Comparison of ENCODE assay signal across 31 cellular contexts in genomic region chr14:77483851-77484250, GRCh38. TPM values are rescaled to one million over a fixed set of nuclear protein-coding genes. Genes with fewer than 3 reads are reported as not detected.
"Had no signal": no experiment of that assay in that cellular context is flagged by ENCODE, and none has a peak within 500 bp of the region (broad histone marks: within the 10 kb centered on the region; RNA-seq: fewer than 3 reads in every experiment).

No MANE protein-coding gene starts in this region.

- H3K4me3 Mint-ChIP-seq: activated CD4-positive, alpha-beta memory T cell treated with anti-CD3 and anti-CD28 coated beads for 36 hours; activated CD4-positive, alpha-beta T cell treated with anti-CD3 and anti-CD28 coated beads for 36 hours; activated CD4-positive, alpha-beta T cell treated with anti-CD3 and anti-CD28 coated beads, Interleukin-2, amount 10 ng/mL, durations not matched to agents 24 days and 14 days; activated CD8-positive, alpha-beta memory T cell treated with anti-CD3 and anti-CD28 coated beads, Interleukin-2, amount 10 ng/mL, durations not matched to agents 7 days and 5 days; activated CD8-positive, alpha-beta T cell treated with anti-CD3 and anti-CD28 coated beads, Interleukin-2, amount 10 ng/mL, durations not matched to agents 7 days and 5 days; activated naive CD4-positive, alpha-beta T cell treated with anti-CD3 and anti-CD28 coated beads for 36 hours; activated naive CD4-positive, alpha-beta T cell treated with anti-CD3 and anti-CD28 coated beads, Interleukin-2, amount 50 U/mL, for 24 hours; activated naive CD8-positive, alpha-beta T cell treated with anti-CD3 and anti-CD28 coated beads for 36 hours; activated naive CD8-positive, alpha-beta T cell treated with anti-CD3 and anti-CD28 coated beads, Interleukin-2, amount 50 U/mL, for 24 hours; activated T-helper 1 cell treated with anti-CD3 and anti-CD28 coated beads, Interleukin-12 subunit alpha, Interleukin-12 subunit beta, Interleukin-2, Interleukin-4 antibody, amounts not matched to agents 30 ng/mL and 10 ng/mL and 1 ng/mL, durations not matched to agents 14 hours and 24 hours and 36 hours had no signal

- H3K4me1 ChIP-seq: adrenal gland, body of pancreas, esophagus squamous epithelium, gastroesophageal sphincter had no signal

- H3K27me3 Mint-ChIP-seq: activated CD4-positive, alpha-beta memory T cell treated with anti-CD3 and anti-CD28 coated beads for 36 hours; activated CD4-positive, alpha-beta T cell treated with anti-CD3 and anti-CD28 coated beads for 36 hours; activated CD4-positive, alpha-beta T cell treated with anti-CD3 and anti-CD28 coated beads, Interleukin-2, amount 10 ng/mL, durations not matched to agents 24 days and 14 days; activated CD8-positive, alpha-beta memory T cell treated with anti-CD3 and anti-CD28 coated beads, Interleukin-2, amount 10 ng/mL, durations not matched to agents 7 days and 5 days; activated naive CD4-positive, alpha-beta T cell treated with anti-CD3 and anti-CD28 coated beads, Interleukin-2, amount 50 U/mL, for 24 hours; activated naive CD8-positive, alpha-beta T cell treated with anti-CD3 and anti-CD28 coated beads for 36 hours; activated naive CD8-positive, alpha-beta T cell treated with anti-CD3 and anti-CD28 coated beads, Interleukin-2, amount 50 U/mL, for 24 hours had no signal

- H3K9me3 ChIP-seq: adrenal gland, body of pancreas, esophagus squamous epithelium, gastroesophageal sphincter had no signal

- H3K36me3 ChIP-seq: adrenal gland, esophagus squamous epithelium, gastroesophageal sphincter had no signal

- H3K9me3 Mint-ChIP-seq: activated CD4-positive, alpha-beta memory T cell treated with anti-CD3 and anti-CD28 coated beads for 36 hours; activated CD4-positive, alpha-beta T cell treated with anti-CD3 and anti-CD28 coated beads, Interleukin-2, amount 10 ng/mL, durations not matched to agents 24 days and 14 days; activated naive CD4-positive, alpha-beta T cell treated with anti-CD3 and anti-CD28 coated beads for 36 hours; activated naive CD4-positive, alpha-beta T cell treated with anti-CD3 and anti-CD28 coated beads, Interleukin-2, amount 50 U/mL, for 24 hours; activated naive CD8-positive, alpha-beta T cell treated with anti-CD3 and anti-CD28 coated beads for 36 hours; activated naive CD8-positive, alpha-beta T cell treated with anti-CD3 and anti-CD28 coated beads, Interleukin-2, amount 50 U/mL, for 24 hours; activated T-helper 1 cell treated with anti-CD3 and anti-CD28 coated beads, Interleukin-12 subunit alpha, Interleukin-12 subunit beta, Interleukin-2, Interleukin-4 antibody, amounts not matched to agents 30 ng/mL and 10 ng/mL and 1 ng/mL, durations not matched to agents 14 hours and 24 hours and 36 hours; activated T-helper 2 cell treated with anti-CD3 and anti-CD28 coated beads, Interferon-gamma antibody, Interleukin-2, Interleukin-4, amounts not matched to agents 10 μg/mL and 5 μg/mL and 100 μg/mL, durations not matched to agents 14 hours and 24 hours and 36 hours had no signal

- H3K27ac Mint-ChIP-seq: activated CD4-positive, alpha-beta memory T cell treated with anti-CD3 and anti-CD28 coated beads for 36 hours; activated CD4-positive, alpha-beta T cell treated with anti-CD3 and anti-CD28 coated beads for 36 hours; activated CD4-positive, alpha-beta T cell treated with anti-CD3 and anti-CD28 coated beads, Interleukin-2, amount 10 ng/mL, durations not matched to agents 24 days and 14 days; activated CD8-positive, alpha-beta memory T cell treated with anti-CD3 and anti-CD28 coated beads, Interleukin-2, amount 10 ng/mL, durations not matched to agents 7 days and 5 days; activated CD8-positive, alpha-beta T cell treated with anti-CD3 and anti-CD28 coated beads, Interleukin-2, amount 10 ng/mL, durations not matched to agents 7 days and 5 days; activated naive CD4-positive, alpha-beta T cell treated with anti-CD3 and anti-CD28 coated beads for 36 hours; activated naive CD4-positive, alpha-beta T cell treated with anti-CD3 and anti-CD28 coated beads, Interleukin-2, amount 50 U/mL, for 24 hours; activated naive CD8-positive, alpha-beta T cell treated with anti-CD3 and anti-CD28 coated beads for 36 hours; activated naive CD8-positive, alpha-beta T cell treated with anti-CD3 and anti-CD28 coated beads, Interleukin-2, amount 50 U/mL, for 24 hours; activated T-helper 1 cell treated with anti-CD3 and anti-CD28 coated beads, Interleukin-12 subunit alpha, Interleukin-12 subunit beta, Interleukin-2, Interleukin-4 antibody, amounts not matched to agents 30 ng/mL and 10 ng/mL and 1 ng/mL, durations not matched to agents 14 hours and 24 hours and 36 hours; activated T-helper 2 cell treated with anti-CD3 and anti-CD28 coated beads, Interferon-gamma antibody, Interleukin-2, Interleukin-4, amounts not matched to agents 10 μg/mL and 5 μg/mL and 100 μg/mL, durations not matched to agents 14 hours and 24 hours and 36 hours had no signal

- ATAC-seq: activated CD4-positive, alpha-beta T cell treated with anti-CD3 and anti-CD28 coated beads for 36 hours; activated CD8-positive, alpha-beta memory T cell treated with anti-CD3 and anti-CD28 coated beads, Interleukin-2, amount 10 ng/mL, durations not matched to agents 7 days and 5 days; activated CD8-positive, alpha-beta T cell treated with anti-CD3 and anti-CD28 coated beads, Interleukin-2, amount 10 ng/mL, durations not matched to agents 7 days and 5 days; activated naive CD8-positive, alpha-beta T cell treated with anti-CD3 and anti-CD28 coated beads, Interleukin-2, amount 50 U/mL, for 24 hours; body of pancreas; gastroesophageal sphincter had no signal

- H3K27ac ChIP-seq: adrenal gland, body of pancreas, epithelial cell of prostate, esophagus squamous epithelium, gastroesophageal sphincter had no signal

- H3K4me3 ChIP-seq: adrenal gland, body of pancreas, esophagus squamous epithelium, gastroesophageal sphincter had no signal

- H3K4me1 Mint-ChIP-seq: activated CD4-positive, alpha-beta T cell treated with anti-CD3 and anti-CD28 coated beads for 36 hours; activated CD4-positive, alpha-beta T cell treated with anti-CD3 and anti-CD28 coated beads, Interleukin-2, amount 10 ng/mL, durations not matched to agents 24 days and 14 days; activated CD8-positive, alpha-beta memory T cell treated with anti-CD3 and anti-CD28 coated beads, Interleukin-2, amount 10 ng/mL, durations not matched to agents 7 days and 5 days; activated naive CD4-positive, alpha-beta T cell treated with anti-CD3 and anti-CD28 coated beads, Interleukin-2, amount 50 U/mL, for 24 hours; activated naive CD8-positive, alpha-beta T cell treated with anti-CD3 and anti-CD28 coated beads for 36 hours; activated naive CD8-positive, alpha-beta T cell treated with anti-CD3 and anti-CD28 coated beads, Interleukin-2, amount 50 U/mL, for 24 hours had no signal

- H3K27me3 ChIP-seq: adrenal gland, body of pancreas, esophagus squamous epithelium, gastroesophageal sphincter had no signal

- H3K36me3 Mint-ChIP-seq: activated CD4-positive, alpha-beta memory T cell treated with anti-CD3 and anti-CD28 coated beads for 36 hours; activated CD8-positive, alpha-beta memory T cell treated with anti-CD3 and anti-CD28 coated beads, Interleukin-2, amount 10 ng/mL, durations not matched to agents 7 days and 5 days; activated naive CD4-positive, alpha-beta T cell treated with anti-CD3 and anti-CD28 coated beads, Interleukin-2, amount 50 U/mL, for 24 hours; activated naive CD8-positive, alpha-beta T cell treated with anti-CD3 and anti-CD28 coated beads for 36 hours had no signal

- DNase-seq: activated CD4-positive, alpha-beta memory T cell treated with anti-CD3 and anti-CD28 coated beads for 36 hours; activated CD4-positive, alpha-beta T cell treated with anti-CD3 and anti-CD28 coated beads for 36 hours; activated CD4-positive, alpha-beta T cell treated with anti-CD3 and anti-CD28 coated beads, Interleukin-2, amount 10 ng/mL, durations not matched to agents 24 days and 14 days; activated CD4-positive, CD25-positive, alpha-beta regulatory T cell; activated CD4-positive, CD25-positive, alpha-beta regulatory T cell treated with anti-CD3 and anti-CD28 coated beads, Interleukin-2, amount 50 U/mL, for 72 hours; activated CD8-positive, alpha-beta memory T cell treated with anti-CD3 and anti-CD28 coated beads, Interleukin-2, amount 10 ng/mL, durations not matched to agents 7 days and 5 days; activated CD8-positive, alpha-beta memory T cell treated with anti-CD3 and anti-CD28 coated beads, Interleukin-2, amount 50 U/mL, for 4 hours; activated CD8-positive, alpha-beta T cell treated with anti-CD3 and anti-CD28 coated beads, Interleukin-2, amount 10 ng/mL, durations not matched to agents 7 days and 5 days; activated naive CD4-positive, alpha-beta T cell treated with anti-CD3 and anti-CD28 coated beads for 36 hours; activated naive CD8-positive, alpha-beta T cell treated with anti-CD3 and anti-CD28 coated beads for 36 hours; activated naive CD8-positive, alpha-beta T cell treated with anti-CD3 and anti-CD28 coated beads, Interleukin-2, amount 50 U/mL, for 24 hours; activated T-cell treated with anti-CD3 and anti-CD28 coated beads, Interleukin-2, amount 50 U/mL, for 1 hour; activated T-cell treated with anti-CD3 and anti-CD28 coated beads, Interleukin-2, amount 50 U/mL, for 48 hours; adrenal gland; amygdala; aorta; body of pancreas; caudate nucleus; effector CD8-positive, alpha-beta T cell; esophagus squamous epithelium; foreskin melanocyte; T-helper 2 cell had no signal

RNA-seq across cellular contexts. Expression of gene ISM2, which starts 14.8 kb away (rescaled TPM):
- total RNA-seq: activated CD4-positive, alpha-beta memory T cell treated with anti-CD3 and anti-CD28 coated beads for 36 hours; activated CD8-positive, alpha-beta memory T cell treated with anti-CD3 and anti-CD28 coated beads for 36 hours; activated CD8-positive, alpha-beta memory T cell treated with anti-CD3 and anti-CD28 coated beads, Interleukin-2, amount 10 ng/mL, durations not matched to agents 7 days and 5 days; activated CD8-positive, alpha-beta T cell treated with anti-CD3 and anti-CD28 coated beads, Interleukin-2, amount 10 ng/mL, durations not matched to agents 7 days and 5 days; activated naive CD4-positive, alpha-beta T cell treated with anti-CD3 and anti-CD28 coated beads for 36 hours; activated T-helper 2 cell treated with anti-CD3 and anti-CD28 coated beads, Interferon-gamma antibody, Interleukin-2, Interleukin-4, amounts not matched to agents 10 μg/mL and 5 μg/mL and 100 μg/mL, durations not matched to agents 14 hours and 24 hours and 36 hours; body of pancreas; endothelial cell of umbilical vein; fibroblast of lung; T-helper 1 cell treated with Interleukin-12 subunit alpha and Interleukin-12 subunit beta and Interleukin-4 antibody, amounts not matched to agents 30 ng/mL and 1 ng/mL, for 36 hours had no signal
